8 cellular contexts compared by ENCODE assay signal in genomic region chr2:196638765-196639164, GRCh38. TPM values are rescaled to one million over a fixed set of nuclear protein-coding genes. Genes with fewer than 3 reads are reported as not detected.
DNase-seq lines count a peak whose midpoint lies in the region; ATAC-seq, FAIRE-seq and TF ChIP-seq lines count a peak whose summit lies in the region.

No MANE protein-coding gene starts in this region.

- FAIRE-seq in astrocyte (lab: Jason Lieb, UNC): no peak

- no peak for TF ChIP-seq CTCF in heart right ventricle (IDR thresholded peaks at IDR 0.05)
- TF ChIP-seq CTCF in astrocyte (IDR thresholded peaks at IDR 0.05; ENCODE audit: insufficient read depth, low read depth, low read length): no peak
- TF ChIP-seq CTCF in upper lobe of left lung (IDR thresholded peaks at IDR 0.05): no peak

- intact Hi-C loops in heart right ventricle (cut with DNase I) (loop anchor here in 1 of 10 donors (5.0 kb wide), 1 partner anchor 561 kb away; no protein-coding TSS in a partner anchor), Right ventricle myocardium inferior (cut with DNase I) (no loop called here)

- H3K27ac ChIP-seq in heart right ventricle: no peak overlapping the region
- no peak overlapping the region for H3K27ac ChIP-seq in astrocyte (ENCODE audit: low read depth, low read length)
- no peak overlapping the region for H3K27ac ChIP-seq in upper lobe of left lung

- no peaks in the 10 kb centered on the region for H3K36me3 Mint-ChIP-seq in astrocyte (ENCODE audit: low read depth, unreplicated experiment)
- H3K36me3 Mint-ChIP-seq in memory B cell: no peaks in the 10 kb centered on the region

- H3K9me3 ChIP-seq in heart right ventricle (peaks cover 0 to 4% (median 0%) of the 10 kb centered on the region in 11 donors), astrocyte (ENCODE audit: insufficient read depth, low read depth, low read length) (no peaks in the 10 kb centered on the region), upper lobe of left lung (no peaks in the 10 kb centered on the region)

- peak overlapping the region; percentile 97 for H2AFZ ChIP-seq in astrocyte (ENCODE audit: low read depth, low read length)

- H3K36me3 ChIP-seq in heart right ventricle (no peaks in the 10 kb centered on the region), astrocyte (ENCODE audit: insufficient read depth, low read length) (no peaks in the 10 kb centered on the region), upper lobe of left lung (no peaks in the 10 kb centered on the region)

- H3K4me3 ChIP-seq in heart right ventricle (peak overlapping the region in 7 of 10 donors; percentile 49 to 74 (median 67)), astrocyte (ENCODE audit: insufficient read depth, low read depth, low read length) (peak overlapping the region; percentile 86), upper lobe of left lung (peak overlapping the region in 3 of 4 donors; percentile 50 to 69 (median 63))

- H3K4me1 Mint-ChIP-seq in astrocyte (ENCODE audit: low read depth, unreplicated experiment) (no peaks in the 10 kb centered on the region), memory B cell (peaks cover 6% of the 10 kb centered on the region)

- H3K4me1 ChIP-seq in heart right ventricle (peaks cover 0 to 17% (median 5%) of the 10 kb centered on the region in 9 donors), astrocyte (ENCODE audit: insufficient read depth, low read length) (peaks cover 13% of the 10 kb centered on the region), upper lobe of left lung (peaks cover 0 to 13% (median 6%) of the 10 kb centered on the region in 4 donors)

- TF ChIP-seq EP300 in upper lobe of left lung (IDR thresholded peaks at IDR 0.05): no peak

- ATAC-seq in heart right ventricle: no peak
- ATAC-seq in Right ventricle myocardium inferior: no peak
- no peak for ATAC-seq in memory B cell (ENCODE audit: low read depth)
- no peak for ATAC-seq in upper lobe of left lung (ENCODE audit: low FRiP score in 2 of 2)
- ATAC-seq in HG02759 (IDR thresholded peaks at IDR 0.05; ENCODE audit: unreplicated experiment): no peak
- ATAC-seq in HG03521 (IDR thresholded peaks at IDR 0.05; ENCODE audit: unreplicated experiment): no peak

- 95% methylated on average over 19 of the region's 19 CpGs for whole genome bisulfite sequencing in heart right ventricle, 2 donors
- WGBS in upper lobe of left lung, 2 donors: 93 to 95% methylated on average over 19 of the region's 19 CpGs

- H3K4me2 ChIP-seq in astrocyte (ENCODE audit: low read length): peak overlapping the region; percentile 92

- H3K4me3 Mint-ChIP-seq in astrocyte (ENCODE audit: unreplicated experiment) (peak overlapping the region; percentile 88), memory B cell (peak overlapping the region; percentile 90)

- no peaks in the 10 kb centered on the region for H4K20me1 ChIP-seq in astrocyte (ENCODE audit: insufficient read depth, low read length)

- H3K9ac ChIP-seq in astrocyte (ENCODE audit: low read length): peak overlapping the region; percentile 7

- H3K79me2 ChIP-seq in astrocyte (ENCODE audit: insufficient read depth, low read length): peaks cover 31% of the 10 kb centered on the region

- no peaks in the 10 kb centered on the region for H3K27me3 ChIP-seq in heart right ventricle
- H3K27me3 ChIP-seq in astrocyte (ENCODE audit: insufficient read depth, low read length): no peaks in the 10 kb centered on the region
- H3K27me3 ChIP-seq in upper lobe of left lung: no peaks in the 10 kb centered on the region

- no peak overlapping the region for H3K27ac Mint-ChIP-seq in astrocyte (ENCODE audit: unreplicated experiment)
- no peak overlapping the region for H3K27ac Mint-ChIP-seq in memory B cell

- H3K9me3 Mint-ChIP-seq in astrocyte (ENCODE audit: unreplicated experiment) (no peaks in the 10 kb centered on the region), memory B cell (no peaks in the 10 kb centered on the region)

- TF ChIP-seq POLR2A in upper lobe of left lung (IDR thresholded peaks at IDR 0.05): no peak

- H3K27me3 Mint-ChIP-seq in astrocyte (ENCODE audit: low read depth, unreplicated experiment) (no peaks in the 10 kb centered on the region), memory B cell (no peaks in the 10 kb centered on the region)

- peak in 1 of 2 donors; percentile 15 for DNase-seq in heart right ventricle
- no peak for DNase-seq in Right ventricle myocardium inferior (ENCODE audit: missing footprints)
- DNase-seq in astrocyte (ENCODE audit: low read depth): no peak
- DNase-seq in memory B cell (ENCODE audit: low spot score in 2 of 2): no peak
- DNase-seq in upper lobe of left lung: peak in 1 of 2 donors; percentile 25
- no peak for DNase-seq in KG1 (lab: John Stamatoyannopoulos, UW)

RNA-seq across cellular contexts. Expression of gene CCDC150, which starts 0.8 kb away (rescaled TPM):
- total RNA-seq in heart right ventricle: 1 to 10 TPM in 8 of 10 donors, under 1 TPM in 2; 0.27 to 3.8 (median 2.0) TPM
- 1 to 10 TPM in 1 of 2 donors, under 1 TPM in 1; 0.12 to 1.8 TPM for polyA plus RNA-seq in heart right ventricle
- 0.89 TPM for total RNA-seq in Right ventricle myocardium inferior
- 2.2 and 4.4 TPM in 2 replicates for total RNA-seq in astrocyte
- 1 to 10 TPM; 1.2 to 4.2 (median 2.3) TPM for total RNA-seq in upper lobe of left lung

RNA-seq across cellular contexts. Expression of gene HECW2, which starts 45.4 kb away (rescaled TPM):
- total RNA-seq in heart right ventricle: 10 to 100 TPM; 24.4 to 68.1 (median 35.2) TPM
- 1 to 10 TPM; 1.3 to 9.5 TPM for polyA plus RNA-seq in heart right ventricle
- 34.7 TPM for total RNA-seq in Right ventricle myocardium inferior
- total RNA-seq in astrocyte: 8.9 and 10.1 TPM in 2 replicates
- total RNA-seq in upper lobe of left lung: 10 to 100 TPM; 34.9 to 72.8 (median 48.4) TPM
